Comparison of ENCODE assay signal across 8 cellular contexts in genomic region chr5:140351609-140352334, GRCh38. TPM values are rescaled to one million over a fixed set of nuclear protein-coding genes. Genes with fewer than 3 reads are reported as not detected.
DNase-seq lines count a peak whose midpoint lies in the region; ATAC-seq and TF ChIP-seq lines count a peak whose summit lies in the region.

No MANE protein-coding gene starts in this region.

- DNase-seq in AG10803 (ENCODE audit: low read depth), result peak; percentile 63
- peak; percentile 82 for DNase-seq in NCI-H82 (lab: John Stamatoyannopoulos, UW)
- peak; percentile 67 to 81 for DNase-seq in activated T-cell treated with anti-CD3 and anti-CD28 coated beads, Interleukin-2, amount 50 U/mL, for 72 hours
- DNase-seq in foreskin keratinocyte, result peak in 1 of 2 donors; percentile 60
- no peak for DNase-seq in occipital lobe (lab: John Stamatoyannopoulos, UW)

- no peak overlapping the region for H3K27ac ChIP-seq in foreskin keratinocyte
- no peak overlapping the region for H3K27ac ChIP-seq in parathyroid adenoma

- H3K4me1 ChIP-seq in foreskin keratinocyte (peaks cover 22% of the 10 kb centered on the region), parathyroid adenoma (peaks cover 17% of the 10 kb centered on the region)

- H3K4me1 Mint-ChIP-seq in activated T-cell treated with anti-CD3 and anti-CD28 coated beads, Interleukin-2, amount 50 U/mL, for 72 hours (ENCODE audit: low read depth), result peaks cover 15% of the 10 kb centered on the region

- H3K36me3 ChIP-seq in parathyroid adenoma (ENCODE audit: control insufficient read depth, insufficient read depth, low read length), result no peaks in the 10 kb centered on the region

- H3K79me2 ChIP-seq in parathyroid adenoma, result no peaks in the 10 kb centered on the region

- H3K9me3 ChIP-seq in parathyroid adenoma (ENCODE audit: control insufficient read depth, low read length), result no peaks in the 10 kb centered on the region

- H3K4me2 ChIP-seq in parathyroid adenoma (ENCODE audit: low read length), result peak overlapping the region; percentile 39

- no peak overlapping the region for H3K27ac Mint-ChIP-seq in activated T-cell treated with anti-CD3 and anti-CD28 coated beads, Interleukin-2, amount 50 U/mL, for 72 hours

- H3K36me3 Mint-ChIP-seq in activated T-cell treated with anti-CD3 and anti-CD28 coated beads, Interleukin-2, amount 50 U/mL, for 72 hours (ENCODE audit: insufficient read depth in 2 of 2), result no peaks in the 10 kb centered on the region

- no peak overlapping the region for H3K4me3 ChIP-seq in AG10803 (ENCODE audit: low read length)
- no peak overlapping the region for H3K4me3 ChIP-seq in parathyroid adenoma (ENCODE audit: low read depth, low read length)

- no peaks in the 10 kb centered on the region for H3K27me3 Mint-ChIP-seq in activated T-cell treated with anti-CD3 and anti-CD28 coated beads, Interleukin-2, amount 50 U/mL, for 72 hours (ENCODE audit: low read depth)

- TF ChIP-seq CTCF in AG10803 (conservative IDR thresholded peaks at IDR 0.05; ENCODE audit: low read length) (peak; percentile 92), GM12874 (IDR thresholded peaks at IDR 0.05; ENCODE audit: insufficient read depth, low read depth, low read length) (peak; percentile 63), foreskin keratinocyte (conservative IDR thresholded peaks at IDR 0.05) (peak; percentile 90), parathyroid adenoma (IDR thresholded peaks at IDR 0.05) (peak; percentile 96)

- H3K9ac ChIP-seq in parathyroid adenoma, result no peak overlapping the region

- ATAC-seq in HG03354 (IDR thresholded peaks at IDR 0.05; ENCODE audit: poor library complexity, severe bottlenecking, unreplicated experiment) (peak; percentile 57), foreskin keratinocyte (peak; percentile 23)
- peak; percentile 85 to 87 for ATAC-seq in activated T-cell treated with anti-CD3 and anti-CD28 coated beads, Interleukin-2, amount 50 U/mL, for 72 hours (replicated peaks in 1 of 2)

- peak overlapping the region in 1 of 2 donors; percentile 39 for H3K4me3 Mint-ChIP-seq in activated T-cell treated with anti-CD3 and anti-CD28 coated beads, Interleukin-2, amount 50 U/mL, for 72 hours

- no peaks in the 10 kb centered on the region for H3K9me3 Mint-ChIP-seq in activated T-cell treated with anti-CD3 and anti-CD28 coated beads, Interleukin-2, amount 50 U/mL, for 72 hours

- H3K27me3 ChIP-seq in foreskin keratinocyte (no peaks in the 10 kb centered on the region), parathyroid adenoma (ENCODE audit: control insufficient read depth, insufficient read depth, low read length) (no peaks in the 10 kb centered on the region)

- H2AFZ ChIP-seq in parathyroid adenoma, result peak overlapping the region; percentile 57

RNA-seq across cellular contexts. Expression of gene HBEGF, which starts 5.4 kb away (rescaled TPM):
- total RNA-seq in activated T-cell treated with anti-CD3 and anti-CD28 coated beads, Interleukin-2, amount 50 U/mL, for 72 hours, result 10 to 100 TPM in 1 of 2 donors, 1 to 10 TPM in 1; 9.6 to 13.6 TPM
- 12.1 and 15.0 TPM in 2 replicates for total RNA-seq in foreskin keratinocyte
- polyA plus RNA-seq in foreskin keratinocyte, result 8.4 and 10.2 TPM in 2 replicates
- total RNA-seq in occipital lobe, result 8.7 TPM

RNA-seq across cellular contexts. Expression of gene SLC4A9, which starts 8.2 kb away (rescaled TPM):
- under 1 TPM; 0.07 to 0.56 TPM for total RNA-seq in activated T-cell treated with anti-CD3 and anti-CD28 coated beads, Interleukin-2, amount 50 U/mL, for 72 hours
- total RNA-seq in foreskin keratinocyte (0.04 TPM in 1 of 2 replicates, not detected in the other), occipital lobe (under 0.01 TPM)
- polyA plus RNA-seq in foreskin keratinocyte, result 0.08 TPM in 1 of 2 replicates, not detected in the other

RNA-seq across cellular contexts. Expression of gene PFDN1, which starts 48.9 kb away (rescaled TPM):
- total RNA-seq in activated T-cell treated with anti-CD3 and anti-CD28 coated beads, Interleukin-2, amount 50 U/mL, for 72 hours, result 10 to 100 TPM; 56.3 to 57.9 TPM
- total RNA-seq in foreskin keratinocyte (70.9 and 71.2 TPM in 2 replicates), occipital lobe (36.8 TPM)
- polyA plus RNA-seq in foreskin keratinocyte, result 86.7 and 95.1 TPM in 2 replicates

RNA-seq across cellular contexts. Expression of gene ANKHD1, which starts 49.9 kb away (rescaled TPM):
- 100 to 1,000 TPM; 122 to 140 TPM for total RNA-seq in activated T-cell treated with anti-CD3 and anti-CD28 coated beads, Interleukin-2, amount 50 U/mL, for 72 hours
- total RNA-seq in foreskin keratinocyte, result 51.0 and 54.5 TPM in 2 replicates
- 19.2 and 21.4 TPM in 2 replicates for polyA plus RNA-seq in foreskin keratinocyte
- total RNA-seq in occipital lobe, result 104 TPM

Comparison
In these comparisons a context has a peak if more than half of its experiments do, and no peak if none do; other contexts are left out.
1. ATAC-seq: peak in every context shown above with its lines; median percentile 86 in activated T-cell treated with anti-CD3 and anti-CD28 coated beads, Interleukin-2, amount 50 U/mL, for 72 hours; 57 in HG03354; 23 in foreskin keratinocyte.